In the genomic region with DNA sequence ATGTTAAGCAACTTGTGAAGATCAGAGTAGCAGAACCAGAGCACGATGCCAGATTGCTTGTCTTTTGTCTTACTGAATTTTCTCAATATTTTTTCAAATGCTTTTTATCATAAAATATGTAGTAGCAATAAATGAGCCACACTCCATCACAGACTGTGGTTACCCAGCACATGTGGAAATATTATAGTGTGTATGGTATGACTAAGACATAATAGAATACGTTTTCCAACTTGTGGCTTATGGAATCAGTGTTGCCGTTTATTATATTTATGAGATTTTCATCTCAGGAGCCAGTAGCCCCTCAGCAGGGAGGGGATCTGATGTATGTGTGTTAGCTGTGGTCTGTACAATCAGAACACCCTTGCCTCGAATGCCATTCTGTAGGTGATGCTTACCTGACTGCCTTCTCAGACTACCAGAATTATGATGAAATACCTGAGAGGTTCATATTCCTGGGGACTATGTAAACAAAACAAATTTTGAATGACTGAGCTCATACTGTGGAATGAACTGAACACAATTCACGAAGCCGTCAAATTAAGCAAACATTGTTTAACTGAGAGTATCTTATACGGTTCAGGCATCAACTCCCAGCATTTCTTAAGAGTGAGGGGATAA, we compare ENCODE assay signal across 21 cellular contexts. TPM values are rescaled to one million over a fixed set of nuclear protein-coding genes. Genes with fewer than 3 reads are reported as not detected.
"Had no signal": no experiment of that assay in that cellular context is flagged by ENCODE, and none has a peak within 500 bp of the region (broad histone marks: within the 10 kb centered on the region; RNA-seq: fewer than 3 reads in every experiment).

No MANE protein-coding gene starts in this region.

- H3K27me3 ChIP-seq: suprapubic skin had no signal

- H3K4me3 ChIP-seq: coronary artery, psoas muscle had no signal

- ATAC-seq: activated T-helper 17 cell treated with anti-CD3 and anti-CD28 coated beads, Interleukin-2, amount 50 U/mL, for 72 hours; left colon; natural killer cell treated with Interleukin-12 subunit alpha and Interleukin-12 subunit beta and Interleukin-15 and Interleukin-18, amount 100 ng/mL, for 72 hours; psoas muscle; sciatic nerve; stimulated activated naive CD8-positive, alpha-beta T cell treated with anti-CD3 and anti-CD28 coated beads, Interleukin-15, Interleukin-2, amounts not matched to agents 100 U/mL and 50 U/mL, for 24 hours had no signal

- DNase-seq: activated CD4-positive, alpha-beta T cell treated with anti-CD3 and anti-CD28 coated beads, Interleukin-2, amount 50 U/mL, for 1 hour; activated CD4-positive, CD25-positive, alpha-beta regulatory T cell; activated naive CD4-positive, alpha-beta T cell treated with anti-CD3 and anti-CD28 coated beads, Interleukin-2, amount 10 ng/mL, durations not matched to agents 7 days and 5 days; activated T-cell treated with anti-CD3 and anti-CD28 coated beads for 4 hours; central memory CD4-positive, alpha-beta T cell; effector CD4-positive, alpha-beta T cell; hypothalamus; left colon; occipital lobe; psoas muscle; stimulated activated CD4-positive, alpha-beta T cell treated with anti-CD3 and anti-CD28 coated beads, Interleukin-2, amount 100 ng/mL, for 48 hours; stimulated activated naive CD8-positive, alpha-beta T cell treated with anti-CD3 and anti-CD28 coated beads, Interleukin-15, Interleukin-2, amounts not matched to agents 100 U/mL and 50 U/mL, for 24 hours had no signal

- H3K4me1 ChIP-seq: psoas muscle, suprapubic skin had no signal

- H3K9me3 ChIP-seq: psoas muscle, suprapubic skin had no signal

- H3K27ac ChIP-seq: coronary artery, psoas muscle, suprapubic skin had no signal

- H3K36me3 ChIP-seq: suprapubic skin had no signal

RNA-seq across cellular contexts. Expression of a gene that starts 1.9 kb away (rescaled TPM):
- total RNA-seq: activated CD8-positive, alpha-beta memory T cell treated with anti-CD3 and anti-CD28 coated beads for 36 hours; activated T-helper 17 cell treated with anti-CD3 and anti-CD28 coated beads, Interleukin-2, amount 50 U/mL, for 72 hours; endothelial cell of umbilical vein; glomerular endothelial cell; natural killer cell treated with Interleukin-12 subunit alpha and Interleukin-12 subunit beta and Interleukin-15 and Interleukin-18, amount 100 ng/mL, for 72 hours; psoas muscle; T-helper 2 cell treated with Interferon-gamma antibody and Interleukin-4, amounts not matched to agents 100 ng/mL and 5 ng/mL, for 36 hours had no signal
- polyA plus RNA-seq: endothelial cell of umbilical vein had no signal
